13 cellular contexts compared by ENCODE assay signal in the genomic region with DNA sequence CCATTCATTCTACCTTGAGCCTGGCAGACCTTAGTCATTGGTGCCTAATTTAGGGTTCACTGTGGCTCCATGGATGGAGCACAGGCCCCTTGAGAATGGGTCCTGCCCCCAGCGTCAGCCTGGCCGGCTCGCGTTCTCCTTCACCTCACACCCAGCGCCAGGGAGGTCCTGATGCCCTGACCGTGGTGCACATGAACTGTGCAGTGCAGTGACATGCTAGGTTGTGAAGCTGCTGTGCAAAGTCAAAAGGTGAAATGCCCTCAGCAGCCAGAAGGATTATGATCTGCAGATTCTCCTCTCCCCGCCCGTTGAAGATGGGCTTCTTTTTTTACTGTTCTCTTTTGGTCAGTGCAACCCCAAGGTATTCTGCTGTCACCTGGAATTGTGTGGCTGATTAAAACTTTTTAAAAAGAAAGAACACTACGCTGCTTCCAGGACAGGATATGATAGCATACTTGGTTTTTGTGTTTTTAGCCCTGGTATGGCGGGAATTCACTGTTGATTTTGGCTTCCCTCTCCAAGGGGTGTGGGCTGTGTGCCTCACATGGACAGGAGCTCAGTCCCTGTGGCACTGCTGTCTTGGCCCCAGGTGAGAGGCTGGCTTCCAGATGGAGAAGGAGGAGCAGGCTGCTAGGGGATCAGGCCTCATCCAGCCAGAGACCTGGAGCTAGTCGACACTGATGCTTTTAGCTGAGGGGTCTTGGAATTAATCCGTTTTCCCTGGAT. TPM values are rescaled to one million over a fixed set of nuclear protein-coding genes. Genes with fewer than 3 reads are reported as not detected.
DNase-seq lines count a peak whose midpoint lies in the region; ATAC-seq, FAIRE-seq and TF ChIP-seq lines count a peak whose summit lies in the region.
"Had no signal": no experiment of that assay in that cellular context is flagged by ENCODE, and none has a peak within 500 bp of the region (broad histone marks: within the 10 kb centered on the region; RNA-seq: fewer than 3 reads in every experiment).

No MANE protein-coding gene starts in this region.

- intact Hi-C loops in Right ventricle myocardium superior (cut with DNase I) (no loop called here), right lobe of liver (cut with DNase I) (no loop called here), aorta (cut with DNase I) (loop anchor here in 1 of 2 donors (5.0 kb wide), 1 partner anchor 48 kb away; a partner anchor contains a TSS)
- intact Hi-C loops in CD4-positive, alpha-beta T cell (cut with DNase I, micrococcal nuclease) = no loop called here

- no peak overlapping the region for H3K27ac Mint-ChIP-seq in CD4-positive, alpha-beta T cell
- H3K27ac Mint-ChIP-seq: T-helper 1 cell treated with Interleukin-12 subunit alpha and Interleukin-12 subunit beta and Interleukin-4 antibody, amounts not matched to agents 30 μg/mL and 1 μg/mL, for 36 hours had no signal

- FAIRE-seq in bronchial epithelial cell (lab: Jason Lieb, UNC) = no peak

- H3K4me1 ChIP-seq in right atrium auricular region (peaks cover 0 to 41% of the 10 kb centered on the region in 2 donors), right lobe of liver (peaks cover 0 to 58% (median 32%) of the 10 kb centered on the region in 4 donors), aorta (ENCODE audit: control insufficient read depth in 1 of 2, insufficient read depth in 2 of 2, low read length in 2 of 2) (peaks cover 4 to 6% of the 10 kb centered on the region in 2 donors)

- H3K36me3 Mint-ChIP-seq in CD4-positive, alpha-beta T cell (ENCODE audit: low read depth) = peaks cover 40% of the 10 kb centered on the region

- POLR2A ChIA-PET in CD4-positive, alpha-beta T cell (lab: Charles Lee) = no interaction called here

- no peak overlapping the region for H3K4me3 ChIP-seq in right atrium auricular region
- no peak overlapping the region for H3K4me3 ChIP-seq in bronchial epithelial cell (ENCODE audit: low read depth, low read length)
- no peak overlapping the region for H3K4me3 ChIP-seq in right lobe of liver
- no peak overlapping the region for H3K4me3 ChIP-seq in aorta (ENCODE audit: low read length in 2 of 2)
- H3K4me3 ChIP-seq: body of pancreas, gastrocnemius medialis had no signal

- no peaks in the 10 kb centered on the region for H3K9me3 ChIP-seq in right atrium auricular region
- H3K9me3 ChIP-seq in right lobe of liver = no peaks in the 10 kb centered on the region
- no peaks in the 10 kb centered on the region for H3K9me3 ChIP-seq in aorta (ENCODE audit: control insufficient read depth, low read length)
- H3K9me3 ChIP-seq in CD4-positive, alpha-beta T cell (ENCODE audit: control insufficient read depth, low read length) = no peaks in the 10 kb centered on the region
- H3K9me3 ChIP-seq: body of pancreas, gastrocnemius medialis had no signal

- 42% methylated on average over 6 of the region's 12 CpGs for WGBS in right lobe of liver (ENCODE audit: insufficient coverage, low coverage, low lambda C conversion rate, missing lambda C conversion rate)
- WGBS in aorta, 2 donors = 37 to 43% methylated on average over 12 of the region's 12 CpGs

- H3K27me3 ChIP-seq in right atrium auricular region = no peaks in the 10 kb centered on the region
- H3K27me3 ChIP-seq in bronchial epithelial cell (ENCODE audit: control insufficient read depth, insufficient read depth, low read length) = no peaks in the 10 kb centered on the region
- no peaks in the 10 kb centered on the region for H3K27me3 ChIP-seq in right lobe of liver
- no peaks in the 10 kb centered on the region for H3K27me3 ChIP-seq in aorta (ENCODE audit: control insufficient read depth in 1 of 2, insufficient read depth in 2 of 2, low read length in 1 of 2)
- H3K27me3 ChIP-seq in CD4-positive, alpha-beta T cell (ENCODE audit: control insufficient read depth, insufficient read depth, low read length) = no peaks in the 10 kb centered on the region
- H3K27me3 ChIP-seq: body of pancreas, gastrocnemius medialis had no signal

- peak overlapping the region; percentile 26 to 40 for H3K27ac ChIP-seq in right atrium auricular region
- peak overlapping the region in 1 of 3 donors; percentile 14 for H3K27ac ChIP-seq in right lobe of liver
- H3K27ac ChIP-seq in aorta (ENCODE audit: low read depth in 1 of 2, low read length in 2 of 2) = peak overlapping the region; percentile 80 to 94
- no peak overlapping the region for H3K27ac ChIP-seq in CD4-positive, alpha-beta T cell (ENCODE audit: low read depth, low read length)
- H3K27ac ChIP-seq: HL-60 had no signal

- ATAC-seq in Right ventricle myocardium superior (ENCODE audit: poor library complexity) (no peak), right lobe of liver (peak; percentile 63 to 73 (median 66)), aorta (ENCODE audit: low FRiP score) (no peak)
- ATAC-seq in CD4-positive, alpha-beta T cell (ENCODE audit: poor library complexity) = no peak
- ATAC-seq: body of pancreas, gastrocnemius medialis had no signal

- peaks cover 14% of the 10 kb centered on the region for H3K4me1 Mint-ChIP-seq in CD4-positive, alpha-beta T cell (ENCODE audit: low read depth)

- DNase-seq in right atrium auricular region (ENCODE audit: low spot score) (no peak), Right ventricle myocardium superior (no peak), bronchial epithelial cell (ENCODE audit: low read depth) (peak; percentile 48), right lobe of liver (peak in 1 of 3 donors; percentile 40), aorta (no peak), NCI-H2107 treated with DMSO at 0.1 percent for 48 hours (lab: John Stamatoyannopoulos, UW; ENCODE audit: unreplicated experiment) (no peak), NCI-H748 treated with DMSO at 0.1 percent for 48 hours (lab: John Stamatoyannopoulos, UW) (no peak)
- DNase-seq in CD4-positive, alpha-beta T cell = no peak
- DNase-seq: gastrocnemius medialis, NCI-H1105 treated with DMSO at 0.1 percent for 48 hours had no signal

- no peak for TF ChIP-seq POLR2A in right lobe of liver (IDR thresholded peaks at IDR 0.05)

- H3K27me3 Mint-ChIP-seq in CD4-positive, alpha-beta T cell = no peaks in the 10 kb centered on the region

- TF ChIP-seq CTCF in right atrium auricular region (IDR thresholded peaks at IDR 0.05) (no peak), bronchial epithelial cell (IDR thresholded peaks at IDR 0.05; ENCODE audit: insufficient read depth, low read length, severe bottlenecking) (no peak), right lobe of liver (IDR thresholded peaks at IDR 0.05) (no peak)
- no peak for TF ChIP-seq CTCF in CD4-positive, alpha-beta T cell (IDR thresholded peaks at IDR 0.05)

- CTCF ChIA-PET in CD4-positive, alpha-beta T cell (lab: Charles Lee) = interaction anchor here (1.6 kb wide), 1 partner anchor 46 kb away, joined by 6 read pairs; no protein-coding TSS in a partner anchor

- H3K4me3 Mint-ChIP-seq in CD4-positive, alpha-beta T cell = no peak overlapping the region
- H3K4me3 Mint-ChIP-seq: T-helper 1 cell treated with Interleukin-12 subunit alpha and Interleukin-12 subunit beta and Interleukin-4 antibody, amounts not matched to agents 30 μg/mL and 1 μg/mL, for 36 hours had no signal

- H3K9me3 Mint-ChIP-seq in CD4-positive, alpha-beta T cell = no peaks in the 10 kb centered on the region
- H3K9me3 Mint-ChIP-seq: T-helper 1 cell treated with Interleukin-12 subunit alpha and Interleukin-12 subunit beta and Interleukin-4 antibody, amounts not matched to agents 30 μg/mL and 1 μg/mL, for 36 hours had no signal

- H3K36me3 ChIP-seq in right atrium auricular region (no peaks in the 10 kb centered on the region), bronchial epithelial cell (ENCODE audit: control insufficient read depth, insufficient read depth, low read length) (no peaks in the 10 kb centered on the region), right lobe of liver (no peaks in the 10 kb centered on the region), aorta (ENCODE audit: control insufficient read depth in 1 of 2, insufficient read depth in 2 of 2, low read length in 1 of 2) (no peaks in the 10 kb centered on the region)
- H3K36me3 ChIP-seq: gastrocnemius medialis had no signal

RNA-seq across cellular contexts. Expression of a gene that starts 24.0 kb away (rescaled TPM):
- total RNA-seq in right atrium auricular region = 10 to 100 TPM in 1 of 2 donors, 1 to 10 TPM in 1; 5.8 to 11.2 TPM
- 9.2 TPM for total RNA-seq in Right ventricle myocardium superior
- total RNA-seq in bronchial epithelial cell = 12.3 and 16.1 TPM in 2 replicates
- 10 to 100 TPM in 2 of 6 experiments, 1 to 10 TPM in 4; 7.6 to 15.5 (median 9.8) TPM for total RNA-seq in right lobe of liver
- 10 to 100 TPM; 29.7 to 53.2 TPM for total RNA-seq in aorta
- polyA plus RNA-seq in aorta = 10 to 100 TPM; 12.0 to 24.3 TPM
- total RNA-seq in CD4-positive, alpha-beta T cell = 10 to 100 TPM; 40.3 to 40.6 TPM

RNA-seq across cellular contexts. Expression of a gene that starts 49.4 kb away (rescaled TPM):
- total RNA-seq in right atrium auricular region = 10 to 100 TPM; 48.7 to 77.5 TPM
- total RNA-seq in Right ventricle myocardium superior = 57.1 TPM
- 71.9 and 105 TPM in 2 replicates for total RNA-seq in bronchial epithelial cell
- total RNA-seq in right lobe of liver = 100 to 1,000 TPM in 3 of 6 experiments, 10 to 100 TPM in 3; 85.0 to 147 (median 99.2) TPM
- 100 to 1,000 TPM; 122 to 165 TPM for total RNA-seq in aorta
- polyA plus RNA-seq in aorta = 10 to 100 TPM; 50.1 to 53.3 TPM
- 10 to 100 TPM; 29.1 to 29.7 TPM for total RNA-seq in CD4-positive, alpha-beta T cell

Comparison
In these comparisons a context has a peak if more than half of its experiments do, and no peak if none do; other contexts are left out.
1. ATAC-seq: peak in right lobe of liver (4 of 4); none in Right ventricle myocardium superior (single experiment), aorta (single experiment) and CD4-positive, alpha-beta T cell (single experiment).